14 cellular contexts compared by ENCODE assay signal in the genomic region with DNA sequence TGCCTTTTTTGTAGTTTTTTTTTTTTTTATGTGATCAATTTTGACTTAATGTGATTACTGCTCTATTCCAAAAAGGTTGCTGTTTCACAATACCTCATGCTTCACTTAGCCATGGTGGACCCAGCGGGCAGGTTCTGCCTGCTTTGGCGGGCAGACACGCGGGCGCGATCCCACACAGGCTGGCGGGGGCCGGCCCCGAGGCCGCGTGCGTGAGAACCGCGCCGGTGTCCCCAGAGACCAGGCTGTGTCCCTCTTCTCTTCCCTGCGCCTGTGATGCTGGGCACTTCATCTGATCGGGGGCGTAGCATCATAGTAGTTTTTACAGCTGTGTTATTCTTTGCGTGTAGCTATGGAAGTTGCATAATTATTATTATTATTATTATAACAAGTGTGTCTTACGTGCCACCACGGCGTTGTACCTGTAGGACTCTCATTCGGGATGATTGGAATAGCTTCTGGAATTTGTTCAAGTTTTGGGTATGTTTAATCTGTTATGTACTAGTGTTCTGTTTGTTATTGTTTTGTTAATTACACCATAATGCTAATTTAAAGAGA. TPM values are rescaled to one million over a fixed set of nuclear protein-coding genes. Genes with fewer than 3 reads are reported as not detected.
DNase-seq lines count a peak whose midpoint lies in the region; ATAC-seq and TF ChIP-seq lines count a peak whose summit lies in the region.
"Had no signal": no experiment of that assay in that cellular context is flagged by ENCODE, and none has a peak within 500 bp of the region (broad histone marks: within the 10 kb centered on the region; RNA-seq: fewer than 3 reads in every experiment).

No MANE protein-coding gene starts in this region.

- RAD21 ChIA-PET in HCT116 (lab: Charles Lee; ENCODE audit: low non-redundant PET in 1 of 2, low total read pairs in 2 of 2, uncharacterized antibody in 2 of 2, unreplicated experiment in 2 of 2): no interaction called here

- CTCF ChIA-PET in A673 (lab: Charles Lee) (interaction anchor here (0.9 to 1.5 kb wide), 2 partner anchors 17 to 361 kb away, joined by 5 read pairs; no protein-coding TSS in a partner anchor), HCT116 (lab: Charles Lee) (no interaction called here)

- H3K4me2 ChIP-seq in HCT116 (ENCODE audit: low read length): no peak overlapping the region
- H3K4me2 ChIP-seq in osteoblast (ENCODE audit: insufficient read depth, low read length): no peak overlapping the region
- H3K4me2 ChIP-seq: BLaER1 had no signal

- H3K4me1 ChIP-seq in A673 (ENCODE audit: insufficient read depth, low read length, poor library complexity, severe bottlenecking) (peaks cover 73% of the 10 kb centered on the region), HCT116 (ENCODE audit: control insufficient read depth in 1 of 2, insufficient read depth in 2 of 2, low read length in 2 of 2) (peaks cover 0 to 56% of the 10 kb centered on the region in 2 experiments; a peak in 3 of 4 replicates), osteoblast (ENCODE audit: insufficient read depth, low read length) (no peaks in the 10 kb centered on the region)

- TF ChIP-seq POLR2A in HCT116 (IDR thresholded peaks at IDR 0.05; ENCODE audit: borderline replicate concordance, extremely low read depth, insufficient read depth, insufficient read length): no peak

- H3K27me3 ChIP-seq in A673 (replicated peaks; ENCODE audit: insufficient read depth, low read depth, low read length, poor library complexity): no peaks in the 10 kb centered on the region
- H3K27me3 ChIP-seq in HCT116 (ENCODE audit: insufficient read depth, low read length): no peaks in the 10 kb centered on the region
- no peaks in the 10 kb centered on the region for H3K27me3 ChIP-seq in osteoblast (ENCODE audit: insufficient read depth, low read length)
- H3K27me3 ChIP-seq: BLaER1 had no signal

- TF ChIP-seq CTCF in A673 (conservative IDR thresholded peaks at IDR 0.05; ENCODE audit: low read depth, low read length) (no peak; the same call in 1 of the 2 replicates), HCT116 (IDR thresholded peaks at IDR 0.05 in 2 of 3, conservative IDR thresholded peaks at IDR 0.05 in 1 of 3; ENCODE audit: borderline replicate concordance in 1 of 3, insufficient read depth in 1 of 3, low read depth in 2 of 3, low read length in 2 of 3) (no peak), VCaP (conservative IDR thresholded peaks at IDR 0.05) (no peak), osteoblast (IDR thresholded peaks at IDR 0.05; ENCODE audit: extremely low read depth, low read depth, low read length) (no peak)

- peak overlapping the region; percentile 10 for H3K4me3 ChIP-seq in A673 (ENCODE audit: low read depth, low read length, poor library complexity, severe bottlenecking)
- H3K4me3 ChIP-seq in HCT116 (replicated peaks in 1 of 2; ENCODE audit: low read depth in 1 of 2, low read length in 2 of 2): no peak overlapping the region
- H3K4me3 ChIP-seq in osteoblast (ENCODE audit: insufficient read depth, low read length): no peak overlapping the region
- H3K4me3 ChIP-seq: BLaER1 had no signal

- H3K27ac Mint-ChIP-seq in stimulated activated naive B cell treated with anti-CD40 and anti-IgM and Interleukin-4, amounts not matched to agents 10 μg/mL and 1 μg/mL and 100 μg/mL, for 72 hours: no peak overlapping the region

- H2AFZ ChIP-seq in HCT116 (ENCODE audit: low read depth, low read length, poor library complexity, severe bottlenecking): no peak overlapping the region
- no peak overlapping the region for H2AFZ ChIP-seq in osteoblast (ENCODE audit: low read length)

- H3K4me3 Mint-ChIP-seq in stimulated activated naive B cell treated with anti-CD40 and anti-IgM and Interleukin-4, amounts not matched to agents 10 μg/mL and 1 μg/mL and 100 μg/mL, for 72 hours: no peak overlapping the region

- H3K9me3 ChIP-seq in A673 (ENCODE audit: low read depth, low read length, poor library complexity, severe bottlenecking) (no peaks in the 10 kb centered on the region), HCT116 (ENCODE audit: control insufficient read depth in 1 of 2, insufficient read depth in 1 of 2, low read depth in 1 of 2, low read length in 2 of 2) (no peaks in the 10 kb centered on the region), osteoblast (ENCODE audit: low read depth, low read length) (no peaks in the 10 kb centered on the region)
- H3K9me3 ChIP-seq: BLaER1 had no signal

- H3K36me3 Mint-ChIP-seq in stimulated activated naive B cell treated with anti-CD40 and anti-IgM and Interleukin-4, amounts not matched to agents 10 μg/mL and 1 μg/mL and 100 μg/mL, for 72 hours: peaks cover 12 to 33% of the 10 kb centered on the region in 2 donors

- H3K9me2 ChIP-seq in HCT116 (ENCODE audit: insufficient read depth): no peaks in the 10 kb centered on the region

- H4K20me1 ChIP-seq in HCT116 (ENCODE audit: insufficient read depth) (peaks cover 16% of the 10 kb centered on the region; the same call in 1 of the 2 replicates), osteoblast (ENCODE audit: insufficient read depth, low read length) (peaks cover 50% of the 10 kb centered on the region)
- H4K20me1 ChIP-seq: BLaER1 had no signal

- no peak for TF ChIP-seq RAD21 in HCT116 (IDR thresholded peaks at IDR 0.05; ENCODE audit: low read depth)

- peaks cover 0 to 8% of the 10 kb centered on the region in 2 donors for H3K4me1 Mint-ChIP-seq in stimulated activated naive B cell treated with anti-CD40 and anti-IgM and Interleukin-4, amounts not matched to agents 10 μg/mL and 1 μg/mL and 100 μg/mL, for 72 hours

- no TSS peak for BruUV-seq in A673 (replicated peaks; lab: Mats Ljungman, UMichigan)
- no TSS peak for BruUV-seq in HCT116 (replicated peaks; lab: Mats Ljungman, UMichigan)

- no peak overlapping the region for H3K9ac ChIP-seq in HCT116 (ENCODE audit: low read length)
- H3K9ac ChIP-seq: BLaER1 had no signal

- H3K36me3 ChIP-seq in A673 (ENCODE audit: insufficient read depth, low read length, poor library complexity, severe bottlenecking): peaks cover 63% of the 10 kb centered on the region
- H3K36me3 ChIP-seq in HCT116 (ENCODE audit: control insufficient read depth in 1 of 2, insufficient read depth in 2 of 2, low read length in 2 of 2): peaks cover 41 to 43% of the 10 kb centered on the region in 2 experiments
- H3K36me3 ChIP-seq in osteoblast (ENCODE audit: insufficient read depth, low read length): peaks cover 62% of the 10 kb centered on the region
- H3K36me3 ChIP-seq: BLaER1 had no signal

- POLR2A ChIA-PET in A673 (lab: Charles Lee; ENCODE audit: low non-redundant PET): interaction anchor here (0.7 to 0.8 kb wide), 2 partner anchors 453 to 466 kb away, joined by 4 to 6 read pairs; no protein-coding TSS in a partner anchor
- POLR2A ChIA-PET in HCT116 (lab: Charles Lee): interaction anchor here (0.6 to 1.2 kb wide), 2 partner anchors 12 to 21 kb away, joined by 3 read pairs; a partner anchor contains a TSS

- H3K27me3 Mint-ChIP-seq in stimulated activated naive B cell treated with anti-CD40 and anti-IgM and Interleukin-4, amounts not matched to agents 10 μg/mL and 1 μg/mL and 100 μg/mL, for 72 hours: no peaks in the 10 kb centered on the region

- peak overlapping the region; percentile 99 for H3K27ac ChIP-seq in A673 (ENCODE audit: low read depth, low read length, poor library complexity, severe bottlenecking)
- peak overlapping the region; percentile 13; the same call in 1 of the 2 replicates for H3K27ac ChIP-seq in HCT116 (ENCODE audit: low read depth, low read length)
- H3K27ac ChIP-seq in VCaP: peak overlapping the region; percentile 100
- no peak overlapping the region for H3K27ac ChIP-seq in osteoblast (ENCODE audit: low read depth, low read length)
- no peak overlapping the region for H3K27ac ChIP-seq in caudate nucleus (ENCODE audit: low read depth, low read length)
- H3K27ac ChIP-seq: BLaER1 had no signal

- H3K79me2 ChIP-seq in HCT116 (ENCODE audit: insufficient read depth, low read length) (peaks cover 36% of the 10 kb centered on the region), osteoblast (ENCODE audit: insufficient read depth, low read length) (peaks cover 24% of the 10 kb centered on the region)

- H3K9me3 Mint-ChIP-seq in stimulated activated naive B cell treated with anti-CD40 and anti-IgM and Interleukin-4, amounts not matched to agents 10 μg/mL and 1 μg/mL and 100 μg/mL, for 72 hours: no peaks in the 10 kb centered on the region

- no peak for ATAC-seq in HCT116
- no peak for ATAC-seq in stimulated activated naive B cell treated with anti-CD40 and anti-IgM and Interleukin-4, amounts not matched to agents 10 μg/mL and 1 μg/mL and 100 μg/mL, for 72 hours (replicated peaks)

- intact Hi-C loops in A673 (cut with micrococcal nuclease; ENCODE audit: unreplicated experiment) (no loop called here), HCT116 (cut with micrococcal nuclease) (no loop called here)

- DNase-seq in A673 (ENCODE audit: low spot score) (peak; percentile 73), HCT116 (ENCODE audit: low read depth, low spot score) (no peak), osteoblast (ENCODE audit: insufficient read length, low spot score, missing footprints) (peak; percentile 64), COR-L47 (lab: John Stamatoyannopoulos, UW) (no peak), NCI-H2171 treated with DMSO at 0.1 percent for 48 hours (lab: John Stamatoyannopoulos, UW) (no peak), caudate nucleus (lab: John Stamatoyannopoulos, UW) (no peak)
- no peak for DNase-seq in stimulated activated naive B cell treated with anti-CD40 and anti-IgM and Interleukin-4, amounts not matched to agents 10 μg/mL and 1 μg/mL and 100 μg/mL, for 72 hours
- DNase-seq: NCI-H1417, NCI-H187 treated with DMSO at 0.1 percent for 48 hours, NCI-H526 treated with DMSO at 0.1 percent for 48 hours, SIG-M5 had no signal

TF ChIP-seq in HCT116, 20 proteins besides CTCF, POLR2A, EP300 and RAD21 (continues in another document):
- TF ChIP-seq, protein P1, sequence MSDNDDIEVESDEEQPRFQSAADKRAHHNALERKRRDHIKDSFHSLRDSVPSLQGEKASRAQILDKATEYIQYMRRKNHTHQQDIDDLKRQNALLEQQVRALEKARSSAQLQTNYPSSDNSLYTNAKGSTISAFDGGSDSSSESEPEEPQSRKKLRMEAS (IDR thresholded peaks at IDR 0.05): no peak
- TF ChIP-seq SP1 (IDR thresholded peaks at IDR 0.05; ENCODE audit: low read depth) (no peak), ZNF274 (IDR thresholded peaks at IDR 0.05; ENCODE audit: low read depth, low read length) (no peak), CBX3 (IDR thresholded peaks at IDR 0.05; ENCODE audit: low read depth) (no peak)
- TF ChIP-seq, protein P2, sequence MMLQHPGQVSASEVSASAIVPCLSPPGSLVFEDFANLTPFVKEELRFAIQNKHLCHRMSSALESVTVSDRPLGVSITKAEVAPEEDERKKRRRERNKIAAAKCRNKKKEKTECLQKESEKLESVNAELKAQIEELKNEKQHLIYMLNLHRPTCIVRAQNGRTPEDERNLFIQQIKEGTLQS (IDR thresholded peaks at IDR 0.05): no peak

RNA-seq across cellular contexts. Expression of a gene that starts 12.5 kb away (rescaled TPM):
- total RNA-seq in A673 (2021) (2,517 and 2,519 TPM in 2 replicates), HCT116 (2021; ENCODE audit: unreplicated experiment) (601 TPM), osteoblast (187 and 237 TPM in 2 replicates)
- polyA plus RNA-seq in HCT116 (2012): 284 and 460 TPM in 2 replicates

RNA-seq across cellular contexts. Expression of a gene that starts 21.7 kb away (rescaled TPM):
- total RNA-seq in A673 (2021) (52.8 and 56.0 TPM in 2 replicates), HCT116 (2021; ENCODE audit: unreplicated experiment) (21.3 TPM), osteoblast (21.8 and 24.6 TPM in 2 replicates)
- 14.4 and 23.1 TPM in 2 replicates for polyA plus RNA-seq in HCT116 (2012)

RNA-seq across cellular contexts. Expression of a gene that starts 50.3 kb away (rescaled TPM):
- total RNA-seq in A673 (2021) (0.69 TPM in 1 of 2 replicates, not detected in the other), HCT116 (2021; ENCODE audit: unreplicated experiment) (37.5 TPM), osteoblast (not detected in 2 replicates)
- 40.3 and 46.1 TPM in 2 replicates for polyA plus RNA-seq in HCT116 (2012)
- total RNA-seq: HT1080 had no signal

Comparison
In these comparisons a context has a peak if more than half of its experiments do, and no peak if none do; other contexts are left out.
1. DNase-seq: peak in A673 (single experiment) and osteoblast (single experiment); none in HCT116 (single experiment), COR-L47 (single experiment), NCI-H2171 treated with DMSO at 0.1 percent for 48 hours (single experiment), stimulated activated naive B cell treated with anti-CD40 and anti-IgM and Interleukin-4, amounts not matched to agents 10 μg/mL and 1 μg/mL and 100 μg/mL, for 72 hours (single experiment) and caudate nucleus (0 of 61).
2. H3K27ac ChIP-seq: peak in A673 (single experiment), HCT116 (single experiment) and VCaP (single experiment); none in osteoblast (single experiment) and caudate nucleus (single experiment).
3. RNA of a gene that starts 50.3 kb away (total RNA-seq): 37.5 TPM in HCT116 (single experiment); 0.69 TPM in A673 and not detected in osteoblast; every median in the first group is over 10 times any median in the second.